1 cellular context compared by ENCODE assay signal in the genomic region with DNA sequence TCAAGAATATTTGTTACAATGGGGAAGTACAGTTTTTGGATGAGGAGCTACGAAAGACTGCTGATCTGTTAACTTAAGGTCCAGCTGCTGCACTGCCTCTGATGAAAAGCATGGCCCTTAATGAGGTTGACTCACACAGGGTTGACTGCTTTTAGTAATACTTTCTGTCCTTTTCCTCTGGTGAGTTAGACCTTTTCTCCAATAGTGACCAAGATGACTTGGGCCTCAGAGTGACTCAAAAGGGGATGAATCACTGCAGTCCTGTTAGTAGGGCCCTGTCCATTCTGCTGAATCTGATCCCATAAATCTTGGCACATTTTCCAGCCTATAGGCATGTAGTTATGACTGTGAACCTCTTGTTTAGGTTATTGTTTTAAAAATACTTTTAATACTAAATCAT.
TF ChIP-seq lines count a peak whose summit lies in the region.

No MANE protein-coding gene starts in this region.

TF ChIP-seq in HCT116, 20 proteins besides CTCF, POLR2A, EP300 and RAD21:
- TF ChIP-seq, protein P1, sequence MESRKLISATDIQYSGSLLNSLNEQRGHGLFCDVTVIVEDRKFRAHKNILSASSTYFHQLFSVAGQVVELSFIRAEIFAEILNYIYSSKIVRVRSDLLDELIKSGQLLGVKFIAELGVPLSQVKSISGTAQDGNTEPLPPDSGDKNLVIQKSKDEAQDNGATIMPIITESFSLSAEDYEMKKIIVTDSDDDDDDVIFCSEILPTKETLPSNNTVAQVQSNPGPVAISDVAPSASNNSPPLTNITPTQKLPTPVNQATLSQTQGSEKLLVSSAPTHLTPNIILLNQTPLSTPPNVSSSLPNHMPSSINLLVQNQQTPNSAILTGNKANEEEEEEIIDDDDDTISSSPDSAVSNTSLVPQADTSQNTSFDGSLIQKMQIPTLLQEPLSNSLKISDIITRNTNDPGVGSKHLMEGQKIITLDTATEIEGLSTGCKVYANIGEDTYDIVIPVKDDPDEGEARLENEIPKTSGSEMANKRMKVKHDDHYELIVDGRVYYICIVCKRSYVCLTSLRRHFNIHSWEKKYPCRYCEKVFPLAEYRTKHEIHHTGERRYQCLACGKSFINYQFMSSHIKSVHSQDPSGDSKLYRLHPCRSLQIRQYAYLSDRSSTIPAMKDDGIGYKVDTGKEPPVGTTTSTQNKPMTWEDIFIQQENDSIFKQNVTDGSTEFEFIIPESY (IDR thresholded peaks at IDR 0.05; ENCODE audit: extremely low read depth, insufficient replicate concordance, low read length) = no peak
- TF ChIP-seq EZH2phosphoT487 (IDR thresholded peaks at IDR 0.05; ENCODE audit: borderline replicate concordance) (no peak), SRF (IDR thresholded peaks at IDR 0.05; ENCODE audit: low read depth) (peak; percentile 80), ELF1 (IDR thresholded peaks at IDR 0.05; ENCODE audit: borderline replicate concordance, low read depth) (no peak), CBX3 (IDR thresholded peaks at IDR 0.05; ENCODE audit: low read depth) (peak; percentile 95), EZH2 (IDR thresholded peaks at IDR 0.05) (no peak), TCF7L2 (IDR thresholded peaks at IDR 0.05; ENCODE audit: borderline replicate concordance, extremely low read depth, insufficient read depth, insufficient read length) (no peak), ZFX (IDR thresholded peaks at IDR 0.05) (no peak), FOSL1 (IDR thresholded peaks at IDR 0.05; ENCODE audit: low read depth) (peak; percentile 96), CEBPB (IDR thresholded peaks at IDR 0.05; ENCODE audit: low read depth) (peak; percentile 74), YY1 (IDR thresholded peaks at IDR 0.05; ENCODE audit: extremely low read depth, insufficient replicate concordance, low read depth, low read length) (peak; percentile 11), JUND (IDR thresholded peaks at IDR 0.05) (peak; percentile 95), SIN3A (IDR thresholded peaks at IDR 0.05; ENCODE audit: low read depth) (peak; percentile 54), EGR1 (IDR thresholded peaks at IDR 0.05; ENCODE audit: low read depth) (0 out of 2 replicates have a peak, but pooled peaks have one; percentile 31), ZNF274 (IDR thresholded peaks at IDR 0.05; ENCODE audit: low read depth, low read length) (no peak), POLR2AphosphoS5 (IDR thresholded peaks at IDR 0.05; ENCODE audit: low read depth, low read length) (peak; percentile 64; the same call in 1 of the 2 replicates), SP1 (IDR thresholded peaks at IDR 0.05; ENCODE audit: low read depth) (peak; percentile 85), REST (IDR thresholded peaks at IDR 0.05; ENCODE audit: low read depth) (no peak)
- TF ChIP-seq, protein P2, sequence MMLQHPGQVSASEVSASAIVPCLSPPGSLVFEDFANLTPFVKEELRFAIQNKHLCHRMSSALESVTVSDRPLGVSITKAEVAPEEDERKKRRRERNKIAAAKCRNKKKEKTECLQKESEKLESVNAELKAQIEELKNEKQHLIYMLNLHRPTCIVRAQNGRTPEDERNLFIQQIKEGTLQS (IDR thresholded peaks at IDR 0.05) = no peak; the same call in 1 of the 2 replicates
- TF ChIP-seq, protein P3, sequence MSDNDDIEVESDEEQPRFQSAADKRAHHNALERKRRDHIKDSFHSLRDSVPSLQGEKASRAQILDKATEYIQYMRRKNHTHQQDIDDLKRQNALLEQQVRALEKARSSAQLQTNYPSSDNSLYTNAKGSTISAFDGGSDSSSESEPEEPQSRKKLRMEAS (IDR thresholded peaks at IDR 0.05) = peak; percentile 78
